ENCODE assay signal across 8 cellular contexts in the genomic region with DNA sequence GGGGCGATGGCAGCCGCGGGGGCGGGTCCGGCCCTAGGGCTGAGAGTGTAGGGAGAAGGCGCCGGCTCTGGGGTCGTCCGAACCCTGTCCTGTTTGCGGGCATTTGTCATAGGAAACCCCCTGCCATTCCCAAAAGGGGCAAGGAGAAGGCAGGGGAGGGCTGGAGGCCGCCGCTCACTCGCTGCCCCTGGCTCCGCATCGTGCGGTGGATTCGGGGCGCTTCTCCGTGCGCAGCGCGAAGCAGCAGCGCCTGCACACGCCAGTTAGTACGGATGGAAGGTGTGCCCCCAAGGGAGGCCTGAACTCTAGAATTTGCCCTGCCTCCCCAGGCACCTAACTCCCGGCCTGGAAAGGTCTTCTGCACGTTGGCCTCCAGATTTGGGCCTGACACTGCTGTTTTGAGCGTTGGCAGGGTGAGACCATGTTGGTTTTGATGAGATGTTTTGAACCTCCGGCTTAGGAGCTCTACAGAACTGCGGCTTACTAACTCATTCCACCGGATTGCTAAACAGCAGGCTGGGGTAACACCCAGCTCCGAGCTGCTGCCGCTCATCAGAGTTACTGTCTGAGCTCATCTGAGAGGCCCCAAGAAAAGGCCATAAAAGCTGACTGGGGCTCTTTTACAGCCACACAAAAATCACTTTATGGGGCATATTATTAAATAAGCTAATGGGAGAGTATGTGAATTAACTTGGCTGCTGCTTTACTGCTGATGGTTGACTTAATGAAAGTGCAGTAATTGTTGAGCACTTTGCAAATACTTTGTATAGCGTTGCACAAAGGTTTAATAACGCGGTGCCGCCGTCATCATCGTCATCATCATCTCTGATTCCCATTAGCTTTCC. TPM values are rescaled to one million over a fixed set of nuclear protein-coding genes. Genes with fewer than 3 reads are reported as not detected.
DNase-seq lines count a peak whose midpoint lies in the region; ATAC-seq and TF ChIP-seq lines count a peak whose summit lies in the region.

No MANE protein-coding gene starts in this region.

- peak overlapping the region; percentile 62 for H3K9ac ChIP-seq in OCI-LY1 (ENCODE audit: low read length)

- H3K27ac ChIP-seq in OCI-LY1 (ENCODE audit: low read depth, low read length, poor library complexity, severe bottlenecking) (peak overlapping the region; percentile 45), ascending aorta (peak overlapping the region in 1 of 2 donors; percentile 36), iPS DF 6.9 (ENCODE audit: low read length) (no peak overlapping the region), gastrocnemius medialis (no peak overlapping the region)

- WGBS in iPS DF 6.9 (ENCODE audit: insufficient coverage, insufficient read length) = no CpG with 5 or more reads among the region's 39 CpGs

- H3K9me3 ChIP-seq in OCI-LY1 (ENCODE audit: low read length) (no peaks in the 10 kb centered on the region), ascending aorta (no peaks in the 10 kb centered on the region), iPS DF 6.9 (ENCODE audit: control insufficient read depth, insufficient read depth, low read length) (no peaks in the 10 kb centered on the region), gastrocnemius medialis (no peaks in the 10 kb centered on the region)

- peaks cover 12% of the 10 kb centered on the region for H3K27me3 Mint-ChIP-seq in HFFc6 (ENCODE audit: insufficient read depth)

- TF ChIP-seq CTCF in HFFc6 (IDR thresholded peaks at IDR 0.05) (no peak), OCI-LY1 (IDR thresholded peaks at IDR 0.05; ENCODE audit: low read length) (no peak), ascending aorta (IDR thresholded peaks at IDR 0.05) (no peak), gastrocnemius medialis (IDR thresholded peaks at IDR 0.05 in 4 of 5, conservative IDR thresholded peaks at IDR 0.05 in 1 of 5) (no peak), GM13976 (IDR thresholded peaks at IDR 0.05; ENCODE audit: borderline replicate concordance, control extremely low read depth, extremely low read depth, insufficient read depth, missing control alignments) (no peak)

- H3K4me2 ChIP-seq in OCI-LY1 (ENCODE audit: low read length) = peak overlapping the region; percentile 83

- H3K4me3 Mint-ChIP-seq in HFFc6 = peak overlapping the region; percentile 97

- H3F3A ChIP-seq in OCI-LY1 (ENCODE audit: insufficient read depth, low read length) = no peaks in the 10 kb centered on the region

- H3K4me1 Mint-ChIP-seq in HFFc6 (ENCODE audit: low read depth) = peaks cover 32% of the 10 kb centered on the region

- intact Hi-C loops in ascending aorta (cut with DNase I) (no loop called here), gastrocnemius medialis (cut with DNase I; ENCODE audit: low total_unique reads) (no loop called here)

- no peak overlapping the region for H2AFZ ChIP-seq in OCI-LY1 (ENCODE audit: low read length)

- H3K9me2 ChIP-seq in OCI-LY1 (ENCODE audit: low read depth, low read length) = no peaks in the 10 kb centered on the region

- H3K79me2 ChIP-seq in OCI-LY1 (ENCODE audit: insufficient read depth, low read length) = 0 out of 2 replicates have a peak, but pooled peaks cover 9% of the 10 kb centered on the region

- H3K36me3 ChIP-seq in OCI-LY1 (ENCODE audit: insufficient read depth, low read length) (peaks cover 12% of the 10 kb centered on the region), ascending aorta (no peaks in the 10 kb centered on the region), iPS DF 6.9 (ENCODE audit: control insufficient read depth, insufficient read depth, low read length) (no peaks in the 10 kb centered on the region), gastrocnemius medialis (no peaks in the 10 kb centered on the region)

- peak; percentile 67 for DNase-seq in HFFc6
- DNase-seq in ascending aorta (ENCODE audit: low spot score in 2 of 2) = no peak
- no peak for DNase-seq in iPS DF 6.9 (ENCODE audit: low read depth, low spot score)
- no peak for DNase-seq in gastrocnemius medialis
- DNase-seq in midbrain (lab: John Stamatoyannopoulos, UW) = no peak
- DNase-seq in GM13976 (ENCODE audit: low spot score) = no peak

- peak; percentile 26 for ATAC-seq in GM18498 (IDR thresholded peaks at IDR 0.05; ENCODE audit: unreplicated experiment)
- peak in 1 of 2 donors; percentile 36 for ATAC-seq in gastrocnemius medialis

- H3K4me3 ChIP-seq in OCI-LY1 (ENCODE audit: low read depth, low read length, poor library complexity, severe bottlenecking) = peak overlapping the region; percentile 73
- peak overlapping the region; percentile 93 to 99 for H3K4me3 ChIP-seq in ascending aorta
- H3K4me3 ChIP-seq in iPS DF 6.9 (ENCODE audit: low read length) = peak overlapping the region; percentile 66; the same call in 1 of the 2 replicates
- peak overlapping the region; percentile 53 to 68 (median 60) for H3K4me3 ChIP-seq in gastrocnemius medialis

- peak overlapping the region; percentile 57; the same call in 1 of the 2 replicates for H3K27ac Mint-ChIP-seq in HFFc6

- no peaks in the 10 kb centered on the region for H3K9me3 Mint-ChIP-seq in HFFc6

- no peak for TF ChIP-seq POLR2A in gastrocnemius medialis (IDR thresholded peaks at IDR 0.05)

- no peaks in the 10 kb centered on the region for H4K20me1 ChIP-seq in OCI-LY1 (ENCODE audit: insufficient read depth, low read length)

- in situ Hi-C loops in gastrocnemius medialis (cut with MboI; ENCODE audit: low sequenced_read_pairs in 4 of 4) (no loop called here), GM13976 (cut with MboI; ENCODE audit: low sequenced_read_pairs, unreplicated experiment) (no loop called here)

- H3K27me3 ChIP-seq in OCI-LY1 (ENCODE audit: insufficient read depth, low read length) (peaks cover 4% of the 10 kb centered on the region; the same call in 1 of the 2 replicates), ascending aorta (no peaks in the 10 kb centered on the region), iPS DF 6.9 (ENCODE audit: control insufficient read depth, insufficient read depth, low read length) (peaks cover 22% of the 10 kb centered on the region), gastrocnemius medialis (peaks cover 20 to 38% (median 37%) of the 10 kb centered on the region in 3 donors)

- H3K4me1 ChIP-seq in OCI-LY1 (ENCODE audit: insufficient read depth, low read length, severe bottlenecking) (peaks cover 29% of the 10 kb centered on the region), ascending aorta (peaks cover 0 to 12% of the 10 kb centered on the region in 2 donors), iPS DF 6.9 (ENCODE audit: control insufficient read depth, insufficient read depth, low read length) (peaks cover 4% of the 10 kb centered on the region; the same call in 1 of the 2 replicates), gastrocnemius medialis (peaks cover 0 to 3% of the 10 kb centered on the region in 2 donors)

- no peaks in the 10 kb centered on the region for H3K36me3 Mint-ChIP-seq in HFFc6 (ENCODE audit: low read depth)

RNA-seq across cellular contexts. Expression of gene GPR137B, which starts 1.0 kb away (rescaled TPM):
- total RNA-seq in HFFc6 (2021; fragmentation: NEBNext Ultra II Directional; extraction: Animal tissue kit (Norgen Biotek cat#: 25700)) = 10 to 100 TPM in 5 of 6 experiments, 1 to 10 TPM in 1; 9.7 to 13.8 (median 11.9) TPM
- total RNA-seq in ascending aorta = 22.5 TPM
- 1 to 10 TPM in 3 of 4 donors, under 1 TPM in 1; 0.75 to 5.5 (median 5.4) TPM for total RNA-seq in gastrocnemius medialis
